In genomic region chr10:18737841-18738240, GRCh38 we compare ENCODE assay signal across 19 cellular contexts.
DNase-seq lines count a peak whose midpoint lies in the region; FAIRE-seq and TF ChIP-seq lines count a peak whose summit lies in the region.
"Had no signal": no experiment of that assay in that cellular context is flagged by ENCODE, and none has a peak within 500 bp of the region (broad histone marks: within the 10 kb centered on the region; RNA-seq: fewer than 3 reads in every experiment).

No MANE protein-coding gene starts in this region.

- no peak for TF ChIP-seq POLR2A in GM12892 (IDR thresholded peaks at IDR 0.05; ENCODE audit: low read depth, low read length)

- no peaks in the 10 kb centered on the region for H3K9me3 Mint-ChIP-seq in HFFc6

- no peak overlapping the region for H3K4me3 ChIP-seq in AG09309 (ENCODE audit: control insufficient read depth, low read depth, low read length)
- no peak overlapping the region for H3K4me3 ChIP-seq in kidney epithelial cell (ENCODE audit: low read depth, low read length)

- H3K27me3 ChIP-seq in kidney epithelial cell (ENCODE audit: control insufficient read depth, insufficient read depth, low read length): no peaks in the 10 kb centered on the region

- H3K36me3 Mint-ChIP-seq in HFFc6 (ENCODE audit: low read depth): no peaks in the 10 kb centered on the region
- H3K36me3 Mint-ChIP-seq: activated naive CD8-positive, alpha-beta T cell; T-cell had no signal

- H3K27ac Mint-ChIP-seq in HFFc6: peak overlapping the region; percentile 6; the same call in 1 of the 2 replicates
- H3K27ac Mint-ChIP-seq: activated CD8-positive, alpha-beta T cell treated with anti-CD3 and anti-CD28 coated beads, Interleukin-2, amount 10 ng/mL, durations not matched to agents 7 days and 5 days; activated naive CD8-positive, alpha-beta T cell; activated T-cell treated with anti-CD3 and anti-CD28 coated beads, Interleukin-2, amount 50 U/mL, for 72 hours; T-cell had no signal

- no peak for FAIRE-seq in GM12892 (lab: Jason Lieb, UNC)

- no peaks in the 10 kb centered on the region for H3K36me3 ChIP-seq in kidney epithelial cell (ENCODE audit: control insufficient read depth, insufficient read depth, low read length)

- H3K4me1 Mint-ChIP-seq in HFFc6 (ENCODE audit: low read depth): peaks cover 14% of the 10 kb centered on the region
- H3K4me1 Mint-ChIP-seq: T-cell had no signal

- H3K27me3 Mint-ChIP-seq in HFFc6 (ENCODE audit: insufficient read depth): no peaks in the 10 kb centered on the region; the same call in 1 of the 2 replicates

- TF ChIP-seq CTCF in AG09309 (IDR thresholded peaks at IDR 0.05; ENCODE audit: control insufficient read depth, insufficient read depth, low read depth, low read length, missing control alignments) (no peak), HFFc6 (IDR thresholded peaks at IDR 0.05) (no peak), kidney epithelial cell (IDR thresholded peaks at IDR 0.05; ENCODE audit: insufficient read depth, low read length, poor library complexity, severe bottlenecking) (no peak)

- DNase-seq in AG09309 (ENCODE audit: low read depth) (peak; percentile 93), HFFc6 (peak; percentile 51), amniotic epithelial cell (ENCODE audit: low read depth) (peak; percentile 98), kidney epithelial cell (ENCODE audit: low read depth) (peak; percentile 1), putamen (ENCODE audit: low spot score) (no peak), GM12892 (ENCODE audit: insufficient read length) (no peak), NCI-H1417 treated with DMSO at 0.1 percent for 48 hours (lab: John Stamatoyannopoulos, UW) (no peak)
- DNase-seq in stimulated activated naive CD4-positive, alpha-beta T cell treated with Interleukin-2 at 50 U/mL for 16 hours (lab: John Stamatoyannopoulos, UW): no peak
- DNase-seq: activated CD8-positive, alpha-beta T cell treated with anti-CD3 and anti-CD28 coated beads, Interleukin-2, amount 10 ng/mL, durations not matched to agents 7 days and 5 days; activated T-cell treated with anti-CD3 and anti-CD28 coated beads, Interleukin-2, amount 50 U/mL, for 72 hours; caudate nucleus; foreskin melanocyte; GDM1; H7; NCI-H2227 treated with DMSO at 0.1 percent for 48 hours; nucleus accumbens; substantia nigra; T-cell had no signal

- peak overlapping the region; percentile 22; the same call in 1 of the 2 replicates for H3K4me3 Mint-ChIP-seq in HFFc6
- H3K4me3 Mint-ChIP-seq: activated CD8-positive, alpha-beta T cell treated with anti-CD3 and anti-CD28 coated beads, Interleukin-2, amount 10 ng/mL, durations not matched to agents 7 days and 5 days; activated naive CD8-positive, alpha-beta T cell; activated T-cell treated with anti-CD3 and anti-CD28 coated beads, Interleukin-2, amount 50 U/mL, for 72 hours; T-cell had no signal

Comparison
In these comparisons a context has a peak if more than half of its experiments do, and no peak if none do; other contexts are left out.
1. DNase-seq: peak in AG09309 (single experiment), HFFc6 (single experiment), amniotic epithelial cell (single experiment) and kidney epithelial cell (single experiment); none in stimulated activated naive CD4-positive, alpha-beta T cell treated with Interleukin-2 at 50 U/mL for 16 hours (single experiment), putamen (single experiment), GM12892 (single experiment) and NCI-H1417 treated with DMSO at 0.1 percent for 48 hours (single experiment).